In genomic region chr1:28602536-28603439, GRCh38 we compare ENCODE assay signal across 8 cellular contexts. TPM values are rescaled to one million over a fixed set of nuclear protein-coding genes. Genes with fewer than 3 reads are reported as not detected.
DNase-seq lines count a peak whose midpoint lies in the region; ATAC-seq and TF ChIP-seq lines count a peak whose summit lies in the region.

No MANE protein-coding gene starts in this region.

- H3K27me3 ChIP-seq in H9 (ENCODE audit: insufficient read depth, low read length), result no peaks in the 10 kb centered on the region
- H3K27me3 ChIP-seq in NT2/D1 (ENCODE audit: insufficient read depth, insufficient read length), result no peaks in the 10 kb centered on the region
- H3K27me3 ChIP-seq in body of pancreas, result no peaks in the 10 kb centered on the region

- no peak overlapping the region for H3K4ac ChIP-seq in H9 (ENCODE audit: low read depth, low read length)

- H3K36me3 ChIP-seq in NT2/D1 (ENCODE audit: insufficient read depth, insufficient read length, low read length), result peaks cover 51% of the 10 kb centered on the region
- peaks cover 0 to 7% of the 10 kb centered on the region in 2 donors for H3K36me3 ChIP-seq in body of pancreas (replicated peaks in 1 of 2; ENCODE audit: insufficient read depth in 1 of 2, low read depth in 2 of 2)

- H3T11ph ChIP-seq in H9 (ENCODE audit: low read length), result no peak overlapping the region

- H3K79me1 ChIP-seq in H9 (ENCODE audit: insufficient read depth, low read depth, low read length, poor library complexity, severe bottlenecking), result no peaks in the 10 kb centered on the region

- H3K27ac ChIP-seq in H9 (ENCODE audit: insufficient read length, low read depth, low read length) (no peak overlapping the region), body of pancreas (no peak overlapping the region)

- H2AFZ ChIP-seq in H9 (ENCODE audit: low read length), result no peak overlapping the region

- H4K20me1 ChIP-seq in H9 (ENCODE audit: control insufficient read depth, insufficient read depth, insufficient read length), result no peaks in the 10 kb centered on the region

- H3K4me1 Mint-ChIP-seq in H9, result peaks cover 8 to 27% of the 10 kb centered on the region in 2 experiments
- no peaks in the 10 kb centered on the region for H3K4me1 Mint-ChIP-seq in immature natural killer cell

- no CpG with 5 or more reads among the region's 15 CpGs for WGBS in H9 (ENCODE audit: extremely low coverage, insufficient read length, low lambda C conversion rate)
- 68 to 70% methylated on average over 15 of the region's 15 CpGs for WGBS in body of pancreas, 2 donors

- H2AK5ac ChIP-seq in H9 (ENCODE audit: insufficient read length, low read length), result no peak overlapping the region

- H3K14ac ChIP-seq in H9 (ENCODE audit: insufficient read depth, low read length), result no peak overlapping the region

- H2BK12ac ChIP-seq in H9 (ENCODE audit: insufficient read length, low read depth, low read length), result no peak overlapping the region

- in situ Hi-C loops in Caki2 (cut with HindIII; ENCODE audit: low pct_unique_long_range_greater_than_20kb, low sequenced_read_pairs), result no loop called here

- H3K79me2 ChIP-seq in H9 (ENCODE audit: insufficient read depth, low read length), result no peaks in the 10 kb centered on the region

- TF ChIP-seq POLR2A in body of pancreas (IDR thresholded peaks at IDR 0.05), result no peak

- H3K56ac ChIP-seq in H9 (ENCODE audit: insufficient read length, low read depth, low read length), result no peak overlapping the region

- H3K4me3 Mint-ChIP-seq in H9 (peak overlapping the region in 1 of 2 experiments; percentile 28; a peak in 1 of 5 replicates), immature natural killer cell (no peak overlapping the region)

- H2BK15ac ChIP-seq in H9 (ENCODE audit: low read depth, low read length), result no peak overlapping the region

- H3K9me3 ChIP-seq in H9 (ENCODE audit: control insufficient read depth, low read depth, low read length), result no peaks in the 10 kb centered on the region
- H3K9me3 ChIP-seq in NT2/D1 (ENCODE audit: insufficient read depth, low read length), result no peaks in the 10 kb centered on the region
- H3K9me3 ChIP-seq in body of pancreas, result no peaks in the 10 kb centered on the region

- TF ChIP-seq CTCF in H9 (conservative IDR thresholded peaks at IDR 0.05) (peak; percentile 83), body of pancreas (IDR thresholded peaks at IDR 0.05) (peak; percentile 18 to 80 (median 64))

- H3K27ac Mint-ChIP-seq in H9 (peak overlapping the region in 2 of 3 experiments; percentile 46 to 62; a peak in 3 of 7 replicates), immature natural killer cell (no peak overlapping the region)

- H2BK5ac ChIP-seq in H9 (ENCODE audit: insufficient read length, low read length), result no peak overlapping the region

- H3K23me2 ChIP-seq in H9 (ENCODE audit: insufficient read length, low read depth, low read length, poor library complexity, severe bottlenecking), result no peaks in the 10 kb centered on the region

- H3K36me3 Mint-ChIP-seq in H9 (ENCODE audit: insufficient read depth in 1 of 3, low read depth in 3 of 3), result peaks cover 3 to 28% (median 10%) of the 10 kb centered on the region in 3 experiments; a peak in 6 of 7 replicates
- peaks cover 8 to 30% (median 18%) of the 10 kb centered on the region in 3 donors for H3K36me3 Mint-ChIP-seq in immature natural killer cell

- H4K91ac ChIP-seq in H9 (ENCODE audit: insufficient read length, low read depth, low read length), result no peak overlapping the region

- DNase-seq in Caki2 (ENCODE audit: low read depth), result peak; percentile 50
- DNase-seq in H9, result no peak
- peak; percentile 68 for DNase-seq in NT2/D1 (ENCODE audit: low read depth, low spot score)
- DNase-seq in body of pancreas, result peak; percentile 58 to 74 (median 65)
- peak; percentile 14 to 21 (median 16) for DNase-seq in immature natural killer cell
- peak; percentile 42 for DNase-seq in stimulated activated CD8-positive, alpha-beta memory T cell treated with anti-CD3 and anti-CD28 coated beads, Interleukin-4, amount 100 ng/mL, for 48 hours
- DNase-seq in KG1 (lab: John Stamatoyannopoulos, UW), result no peak
- no peak for DNase-seq in germinal center (ENCODE audit: low spot score)

- H3K18ac ChIP-seq in H9 (ENCODE audit: insufficient read length, low read depth, low read length), result no peak overlapping the region

- H2BK20ac ChIP-seq in H9 (ENCODE audit: low read depth, low read length, poor library complexity, severe bottlenecking), result no peak overlapping the region

- H2BK120ac ChIP-seq in H9 (ENCODE audit: low read depth, low read length, poor library complexity, severe bottlenecking), result no peak overlapping the region

- H3K4me3 ChIP-seq in NT2/D1 (ENCODE audit: insufficient read length, low read depth), result no peak overlapping the region
- H3K4me3 ChIP-seq in body of pancreas, result no peak overlapping the region

- no peak overlapping the region for H3K23ac ChIP-seq in H9 (ENCODE audit: insufficient read length, low read depth, low read length)

- H3K9me3 Mint-ChIP-seq in H9 (no peaks in the 10 kb centered on the region), immature natural killer cell (no peaks in the 10 kb centered on the region)

- intact Hi-C loops in body of pancreas (cut with DNase I), result loop anchor here (5.0 kb wide), 1 partner anchor 85 kb away; no protein-coding TSS in a partner anchor

- H3K4me1 ChIP-seq in H9 (ENCODE audit: insufficient read depth, low read length), result no peaks in the 10 kb centered on the region
- H3K4me1 ChIP-seq in NT2/D1 (ENCODE audit: insufficient read depth, insufficient read length), result peaks cover 15% of the 10 kb centered on the region
- H3K4me1 ChIP-seq in body of pancreas, result no peaks in the 10 kb centered on the region

- H3K27me3 Mint-ChIP-seq in H9 (ENCODE audit: low read depth) (no peaks in the 10 kb centered on the region), immature natural killer cell (ENCODE audit: low read depth in 3 of 3) (no peaks in the 10 kb centered on the region)

- H4K8ac ChIP-seq in H9 (replicated peaks; ENCODE audit: insufficient read length, low read depth, low read length), result no peak overlapping the region

- no peak overlapping the region for H3K9ac ChIP-seq in H9 (ENCODE audit: extremely low read depth, insufficient read length, low read length)
- peak overlapping the region; percentile 15 for H3K9ac ChIP-seq in NT2/D1 (ENCODE audit: insufficient read length, low read depth)

- peak; percentile 70 for ATAC-seq in body of pancreas

- H4K5ac ChIP-seq in H9 (ENCODE audit: insufficient read length, low read depth, low read length), result no peak overlapping the region

- H3K4me2 ChIP-seq in H9 (ENCODE audit: insufficient read depth, insufficient read length, low read length), result no peak overlapping the region

RNA-seq across cellular contexts. Expression of gene RAB42, which starts 10.7 kb away (rescaled TPM):
- not detected in 2 replicates for total RNA-seq in Caki2 (2014; rRNA removed; shearing (Covaris generic); ENCODE audit: low replicate concordance)
- total RNA-seq in H9 (2021) (13.2 and 15.6 TPM in 2 replicates), body of pancreas (1 to 10 TPM in 1 of 2 donors, not detected in 1; 2.9 TPM)
- polyA plus RNA-seq in immature natural killer cell, result not detected

RNA-seq across cellular contexts. Expression of gene TAF12, which starts 40.1 kb away (rescaled TPM):
- total RNA-seq in Caki2 (2014; rRNA removed; shearing (Covaris generic); ENCODE audit: low replicate concordance), result 19.7 and 27.3 TPM in 2 replicates
- total RNA-seq in H9 (2021), result 22.1 and 23.6 TPM in 2 replicates
- 10 to 100 TPM; 11.7 to 11.9 TPM for total RNA-seq in body of pancreas
- 10 to 100 TPM; 54.8 to 68.9 (median 60.7) TPM for polyA plus RNA-seq in immature natural killer cell

RNA-seq across cellular contexts. Expression of gene RNU11, which starts 45.6 kb away (rescaled TPM):
- not detected in 2 replicates for total RNA-seq in Caki2 (2014; rRNA removed; shearing (Covaris generic); ENCODE audit: low replicate concordance)
- total RNA-seq in H9 (2021) (not detected in 2 replicates), body of pancreas (not detected)
- polyA plus RNA-seq in immature natural killer cell, result not detected

RNA-seq across cellular contexts. Expression of gene TRNAU1AP, which starts 49.9 kb away (rescaled TPM):
- total RNA-seq in Caki2 (2014; rRNA removed; shearing (Covaris generic); ENCODE audit: low replicate concordance), result 15.3 and 22.7 TPM in 2 replicates
- total RNA-seq in H9 (2021), result 42.2 and 45.0 TPM in 2 replicates
- total RNA-seq in body of pancreas, result 10 to 100 TPM in 1 of 2 donors, 1 to 10 TPM in 1; 8.9 to 14.3 TPM
- 10 to 100 TPM; 31.2 to 42.7 (median 37.8) TPM for polyA plus RNA-seq in immature natural killer cell

Comparison
In these comparisons a context has a peak if more than half of its experiments do, and no peak if none do; other contexts are left out.
1. DNase-seq: peak in Caki2 (single experiment), NT2/D1 (single experiment), body of pancreas (4 of 4), immature natural killer cell (3 of 3) and stimulated activated CD8-positive, alpha-beta memory T cell treated with anti-CD3 and anti-CD28 coated beads, Interleukin-4, amount 100 ng/mL, for 48 hours (single experiment); none in H9 (single experiment), KG1 (single experiment) and germinal center (single experiment).
2. H3K27ac Mint-ChIP-seq: peak in H9 (2 of 3); none in immature natural killer cell (0 of 6).